Comparison of ENCODE assay signal across 23 cellular contexts in genomic region chr16:86419518-86419917, GRCh38.
DNase-seq lines count a peak whose midpoint lies in the region; ATAC-seq, FAIRE-seq and TF ChIP-seq lines count a peak whose summit lies in the region.
"Had no signal": no experiment of that assay in that cellular context is flagged by ENCODE, and none has a peak within 500 bp of the region (broad histone marks: within the 10 kb centered on the region; RNA-seq: fewer than 3 reads in every experiment).

No MANE protein-coding gene starts in this region.

- ATAC-seq in HepG2, result no peak
- no peak for ATAC-seq in right lobe of liver
- ATAC-seq in IMR-90 (ENCODE audit: low read depth), result no peak
- ATAC-seq in GM19463 (IDR thresholded peaks at IDR 0.05; ENCODE audit: unreplicated experiment), result no peak
- ATAC-seq: A549; CD8-positive, alpha-beta T cell had no signal

- no peak overlapping the region for H3K56ac ChIP-seq in IMR-90 (ENCODE audit: extremely low read depth, insufficient read depth, low read length)

- H3K9me3 ChIP-seq in HepG2 (ENCODE audit: low read length) (peaks cover 5% of the 10 kb centered on the region; the same call in 1 of the 2 replicates), right lobe of liver (no peaks in the 10 kb centered on the region), IMR-90 (ENCODE audit: control insufficient read depth, insufficient read depth, low read length) (peaks cover 12% of the 10 kb centered on the region)

- no peak overlapping the region for H2AK9ac ChIP-seq in IMR-90 (replicated peaks; ENCODE audit: low read depth, low read length, poor library complexity)

- peak overlapping the region; percentile 52 for H2BK5ac ChIP-seq in IMR-90 (ENCODE audit: low read depth, low read length, poor library complexity, severe bottlenecking)

- H2BK15ac ChIP-seq in IMR-90 (ENCODE audit: low read depth, low read length), result no peak overlapping the region

- DNase-seq in HepG2 (ENCODE audit: low spot score) (no peak), right lobe of liver (no peak), IMR-90 (no peak), HTR-8/SVneo (ENCODE audit: insufficient read length, low spot score) (no peak), SIG-M5 (lab: John Stamatoyannopoulos, UW) (no peak)
- DNase-seq: AML-193; Caco-2; Calu3; CD4-positive, alpha-beta T cell; CD8-positive, alpha-beta T cell; DMS79 treated with DMSO at 0.1 percent for 48 hours; GF-D8 had no signal

- no peak overlapping the region for H3K18ac ChIP-seq in IMR-90 (ENCODE audit: low read depth, low read length)

- no peak overlapping the region for H4K5ac ChIP-seq in IMR-90 (ENCODE audit: low read depth, low read length)

- H4K8ac ChIP-seq in IMR-90 (ENCODE audit: low read depth in 2 of 2, low read length in 2 of 2), result no peak overlapping the region

- H3K4me2 ChIP-seq in HepG2 (ENCODE audit: low read depth, low read length) (no peak overlapping the region), IMR-90 (ENCODE audit: low read depth, low read length) (no peak overlapping the region)
- H3K4me2 ChIP-seq: A549; BLaER1 treated with 17β-estradiol and CSF1 and Interleukin-3, amounts not matched to agents 10 nM and 100 nM had no signal

- TF ChIP-seq RAD21 in HepG2 (CRISPR knock-in tag; IDR thresholded peaks at IDR 0.05), result no peak
- TF ChIP-seq RAD21 in IMR-90 (IDR thresholded peaks at IDR 0.05; ENCODE audit: low read length), result no peak

- H3K4me1 ChIP-seq in HepG2 (ENCODE audit: insufficient read depth, low read length), result no peaks in the 10 kb centered on the region
- H3K4me1 ChIP-seq in right lobe of liver, result no peaks in the 10 kb centered on the region
- H3K4me1 ChIP-seq in IMR-90 (ENCODE audit: control insufficient read depth, insufficient read depth, low read length), result no peaks in the 10 kb centered on the region
- H3K4me1 ChIP-seq: A549; BLaER1 treated with 17β-estradiol and CSF1 and Interleukin-3, amounts not matched to agents 10 nM and 100 nM; Caco-2 had no signal

- TF ChIP-seq CTCF in HepG2 (CRISPR knock-in tag; IDR thresholded peaks at IDR 0.05) (no peak), right lobe of liver (IDR thresholded peaks at IDR 0.05) (no peak), IMR-90 (conservative IDR thresholded peaks at IDR 0.05; ENCODE audit: low read depth, low read length) (no peak)

- dilution Hi-C loops in IMR-90 (cut with HindIII; ENCODE audit: low sequenced_read_pairs, unreplicated experiment), result no loop called here

- FAIRE-seq in HepG2 (lab: Jason Lieb, UNC) (no peak), colon (lab: Jason Lieb, UNC) (peak; percentile 58), HTR-8/SVneo (lab: Jason Lieb, UNC) (no peak)
- FAIRE-seq: A549, D721Med, G401.6, GM12892, GM18507, GM19239 had no signal

- H4K20me1 ChIP-seq in HepG2 (ENCODE audit: insufficient read depth, low read length), result no peaks in the 10 kb centered on the region
- H4K20me1 ChIP-seq in IMR-90 (ENCODE audit: insufficient read depth, low read length), result no peaks in the 10 kb centered on the region
- H4K20me1 ChIP-seq: BLaER1 treated with 17β-estradiol and CSF1 and Interleukin-3, amounts not matched to agents 10 nM and 100 nM had no signal

- no peak overlapping the region for H3K14ac ChIP-seq in IMR-90 (replicated peaks; ENCODE audit: low read depth, low read length)

- in situ Hi-C loops in HepG2 (cut with HindIII; ENCODE audit: extremely low pct_ligation_motif_present, low pct_unique_long_range_greater_than_20kb) (no loop called here), IMR-90 (cut with MboI; ENCODE audit: low sequenced_read_pairs) (no loop called here)

- no peak overlapping the region for H2AFZ ChIP-seq in HepG2 (ENCODE audit: low read length)
- no peak overlapping the region for H2AFZ ChIP-seq in IMR-90 (replicated peaks; ENCODE audit: low read length, poor library complexity)

- no peak overlapping the region for H3K4ac ChIP-seq in IMR-90 (ENCODE audit: low read depth, low read length)

- peaks cover 1% of the 10 kb centered on the region; the same call in 1 of the 2 replicates for H3K9me1 ChIP-seq in IMR-90 (ENCODE audit: insufficient read depth, low read length)

- H3K27me3 ChIP-seq in HepG2 (ENCODE audit: control insufficient read depth in 1 of 2, insufficient read depth in 2 of 2, low read length in 2 of 2) (peaks cover 0 to 29% of the 10 kb centered on the region in 2 experiments; a peak in 4 of 5 replicates), right lobe of liver (no peaks in the 10 kb centered on the region), IMR-90 (ENCODE audit: control insufficient read depth, insufficient read depth, low read length) (no peaks in the 10 kb centered on the region; the same call in 1 of the 2 replicates)
- H3K27me3 ChIP-seq: BLaER1 treated with 17β-estradiol and CSF1 and Interleukin-3, amounts not matched to agents 10 nM and 100 nM had no signal

- intact Hi-C loops in HepG2 (cut with micrococcal nuclease; ENCODE audit: unreplicated experiment), result no loop called here
- intact Hi-C loops in right lobe of liver (cut with DNase I), result no loop called here
- intact Hi-C loops in IMR-90 (cut with micrococcal nuclease), result no loop called here

- CTCF ChIA-PET in HepG2 (lab: Yijun Ruan, JAX; ENCODE audit: low intra/inter-chr PET ratio, low total read pairs), result no interaction called here
- CTCF ChIA-PET in IMR-90 (lab: Yijun Ruan, JAX), result no interaction called here

- no peaks in the 10 kb centered on the region for H3K79me1 ChIP-seq in IMR-90 (ENCODE audit: low read depth in 1 of 2, low read length in 2 of 2)

- H4K91ac ChIP-seq in IMR-90 (ENCODE audit: insufficient read depth, low read depth, low read length), result no peak overlapping the region

- TF ChIP-seq EP300 in HepG2 (IDR thresholded peaks at IDR 0.05; ENCODE audit: low read depth in 2 of 2, low read length in 2 of 2) (no peak), HepG2 (CRISPR knock-in tag; IDR thresholded peaks at IDR 0.05; ENCODE audit: borderline replicate concordance) (no peak)

- H3K36me3 ChIP-seq in HepG2 (replicated peaks in 1 of 2; ENCODE audit: control insufficient read depth in 1 of 2, insufficient read depth in 2 of 2, low read length in 2 of 2), result no peaks in the 10 kb centered on the region
- no peaks in the 10 kb centered on the region for H3K36me3 ChIP-seq in right lobe of liver
- no peaks in the 10 kb centered on the region for H3K36me3 ChIP-seq in IMR-90 (ENCODE audit: control insufficient read depth, insufficient read depth, low read length)
- H3K36me3 ChIP-seq: BLaER1 treated with 17β-estradiol and CSF1 and Interleukin-3, amounts not matched to agents 10 nM and 100 nM had no signal

- H3K9ac ChIP-seq in HepG2 (ENCODE audit: insufficient read depth, low read depth, low read length) (no peak overlapping the region), IMR-90 (ENCODE audit: low read depth, low read length) (no peak overlapping the region)
- H3K9ac ChIP-seq: BLaER1 treated with 17β-estradiol and CSF1 and Interleukin-3, amounts not matched to agents 10 nM and 100 nM had no signal

- no peaks in the 10 kb centered on the region for H3K79me2 ChIP-seq in HepG2 (ENCODE audit: insufficient read depth, low read length)

- TF ChIP-seq POLR2A in HepG2 (IDR thresholded peaks at IDR 0.05; ENCODE audit: insufficient read depth in 1 of 2, low read depth in 2 of 2, low read length in 2 of 2) (no peak), right lobe of liver (IDR thresholded peaks at IDR 0.05) (no peak), IMR-90 (IDR thresholded peaks at IDR 0.05; ENCODE audit: low read depth, low read length) (no peak)

- H3K23ac ChIP-seq in IMR-90 (ENCODE audit: low read depth, low read length), result no peak overlapping the region

- POLR2A ChIA-PET in HepG2 (lab: Yijun Ruan, JAX) (no interaction called here), IMR-90 (lab: Charles Lee; ENCODE audit: unreplicated experiment) (no interaction called here)

- peak overlapping the region; percentile 61 for H2AK5ac ChIP-seq in IMR-90 (ENCODE audit: low read depth, low read length)

- WGBS in HepG2 (ENCODE audit: low lambda C conversion rate), result 3% methylated on average over 2 of the region's 2 CpGs
- 65% methylated on average over 2 of the region's 2 CpGs for WGBS in right lobe of liver (ENCODE audit: insufficient coverage, low coverage, low lambda C conversion rate, missing lambda C conversion rate)
- no CpG with 5 or more reads among the region's 2 CpGs for WGBS in IMR-90 (ENCODE audit: extremely low coverage in 2 of 2, insufficient read length in 1 of 2), 2 experiments

- no peak overlapping the region for H2BK20ac ChIP-seq in IMR-90 (ENCODE audit: low read depth, low read length)

- no peak overlapping the region for H3K27ac ChIP-seq in HepG2 (ENCODE audit: extremely low read length, insufficient read depth, low read length)
- H3K27ac ChIP-seq in right lobe of liver, result no peak overlapping the region
- H3K27ac ChIP-seq in IMR-90 (ENCODE audit: insufficient read depth, low read length), result no peak overlapping the region
- H3K27ac ChIP-seq: 22Rv1; A549; BLaER1 treated with 17β-estradiol and CSF1 and Interleukin-3, amounts not matched to agents 10 nM and 100 nM; C4-2B had no signal

- BruUV-seq in HepG2 (replicated peaks; lab: Mats Ljungman, UMichigan) (no TSS peak), IMR-90 (replicated peaks; lab: Mats Ljungman, UMichigan) (no TSS peak)

- H3K4me3 ChIP-seq in HepG2 (replicated peaks in 1 of 3; ENCODE audit: insufficient read depth in 1 of 3, low read depth in 2 of 3, low read length in 3 of 3) (no peak overlapping the region), right lobe of liver (no peak overlapping the region), IMR-90 (ENCODE audit: insufficient read depth, low read depth, low read length) (no peak overlapping the region)
- H3K4me3 ChIP-seq: A549; BLaER1 treated with 17β-estradiol and CSF1 and Interleukin-3, amounts not matched to agents 10 nM and 100 nM had no signal

- no peak overlapping the region for H2BK120ac ChIP-seq in IMR-90 (ENCODE audit: low read depth, low read length)

TF ChIP-seq in HepG2, 621 proteins besides CTCF, POLR2A, EP300 and RAD21 (continues in another document):
- 0 out of 2 replicates have a peak, but pooled peaks have one; percentile 67 for TF ChIP-seq NBN (conservative IDR thresholded peaks at IDR 0.05)

TF ChIP-seq in IMR-90, 13 proteins besides CTCF, POLR2A, EP300 and RAD21 (continues in another document):
- TF ChIP-seq RFX5 (IDR thresholded peaks at IDR 0.05; ENCODE audit: low read depth, low read length) (no peak), RCOR1 (IDR thresholded peaks at IDR 0.05; ENCODE audit: insufficient replicate concordance, low read length) (no peak), USF2 (IDR thresholded peaks at IDR 0.05; ENCODE audit: low read depth, low read length) (no peak), SMC3 (IDR thresholded peaks at IDR 0.05; ENCODE audit: low read depth, low read length) (no peak), MAZ (IDR thresholded peaks at IDR 0.05; ENCODE audit: borderline replicate concordance, low read depth, low read length) (no peak), NFE2L2 (IDR thresholded peaks at IDR 0.05; ENCODE audit: low read depth, low read length) (no peak), CHD1 (IDR thresholded peaks at IDR 0.05; ENCODE audit: low read depth, low read length) (no peak)
